ENCODE assay signal across 30 cellular contexts in genomic region chr16:75208242-75208825, GRCh38. TPM values are rescaled to one million over a fixed set of nuclear protein-coding genes. Genes with fewer than 3 reads are reported as not detected.
"Had no signal": no experiment of that assay in that cellular context is flagged by ENCODE, and none has a peak within 500 bp of the region (broad histone marks: within the 10 kb centered on the region; RNA-seq: fewer than 3 reads in every experiment).

No MANE protein-coding gene starts in this region.

- H3K9me3 ChIP-seq: left ventricle myocardium inferior, spleen, testis, vagina had no signal

- H3K4me1 Mint-ChIP-seq: activated CD4-positive, alpha-beta memory T cell treated with anti-CD3 and anti-CD28 coated beads, Interleukin-2, amount 10 ng/mL, durations not matched to agents 7 days and 5 days; activated CD4-positive, alpha-beta T cell treated with anti-CD3 and anti-CD28 coated beads, Interleukin-2, amount 10 ng/mL, durations not matched to agents 24 days and 14 days; activated naive CD8-positive, alpha-beta T cell treated with anti-CD3 and anti-CD28 coated beads, Interleukin-2, amount 50 U/mL, for 24 hours; immature natural killer cell had no signal

- H3K27me3 ChIP-seq: cardiac muscle cell, testis, vagina had no signal

- H3K36me3 ChIP-seq: cardiac muscle cell, left ventricle myocardium inferior, spleen, vagina had no signal

- H3K9me3 Mint-ChIP-seq: activated CD4-positive, alpha-beta memory T cell treated with anti-CD3 and anti-CD28 coated beads, Interleukin-2, amount 10 ng/mL, durations not matched to agents 7 days and 5 days; activated CD4-positive, alpha-beta T cell treated with anti-CD3 and anti-CD28 coated beads, Interleukin-2, amount 10 ng/mL, durations not matched to agents 24 days and 14 days; activated naive CD8-positive, alpha-beta T cell treated with anti-CD3 and anti-CD28 coated beads, Interleukin-2, amount 50 U/mL, for 24 hours; activated T-helper 1 cell treated with anti-CD3 and anti-CD28 coated beads, Interleukin-12 subunit alpha, Interleukin-12 subunit beta, Interleukin-2, Interleukin-4 antibody, amounts not matched to agents 30 ng/mL and 10 ng/mL and 1 ng/mL, durations not matched to agents 14 hours and 24 hours and 36 hours; dendritic cell treated with granulocyte-macrophage colony-stimulating factor and Interleukin-4, amounts not matched to agents 40 ng/mL and 50 ng/mL, for 4 days; immature natural killer cell; nephron; type B pancreatic cell had no signal

- H3K4me3 ChIP-seq: cardiac muscle cell, left ventricle myocardium inferior, spleen, testis, vagina had no signal

- H3K4me1 ChIP-seq: left ventricle myocardium inferior, testis, vagina had no signal

- H3K27ac ChIP-seq: cardiac muscle cell, left ventricle myocardium inferior, spleen, testis, vagina, VCaP had no signal

- ATAC-seq: activated CD4-positive, CD25-positive, alpha-beta regulatory T cell treated with anti-CD3 and anti-CD28 coated beads, Interleukin-2, amount 50 U/mL, for 24 hours; activated naive CD8-positive, alpha-beta T cell treated with anti-CD3 and anti-CD28 coated beads, Interleukin-2, amount 50 U/mL, for 24 hours had no signal

- H3K4me3 Mint-ChIP-seq: activated CD4-positive, alpha-beta memory T cell treated with anti-CD3 and anti-CD28 coated beads, Interleukin-2, amount 10 ng/mL, durations not matched to agents 7 days and 5 days; activated CD4-positive, alpha-beta T cell treated with anti-CD3 and anti-CD28 coated beads, Interleukin-2, amount 10 ng/mL, durations not matched to agents 24 days and 14 days; activated naive CD8-positive, alpha-beta T cell treated with anti-CD3 and anti-CD28 coated beads, Interleukin-2, amount 50 U/mL, for 24 hours; activated T-helper 1 cell treated with anti-CD3 and anti-CD28 coated beads, Interleukin-12 subunit alpha, Interleukin-12 subunit beta, Interleukin-2, Interleukin-4 antibody, amounts not matched to agents 30 ng/mL and 10 ng/mL and 1 ng/mL, durations not matched to agents 14 hours and 24 hours and 36 hours; dendritic cell treated with granulocyte-macrophage colony-stimulating factor and Interleukin-4, amounts not matched to agents 40 ng/mL and 50 ng/mL, for 4 days; immature natural killer cell; nephron; type B pancreatic cell had no signal

- DNase-seq: activated CD4-positive, alpha-beta memory T cell treated with anti-CD3 and anti-CD28 coated beads, Interleukin-2, amount 10 ng/mL, durations not matched to agents 7 days and 5 days; activated CD4-positive, alpha-beta T cell treated with anti-CD3 and anti-CD28 coated beads, Interleukin-2, amount 10 ng/mL, durations not matched to agents 24 days and 14 days; activated gamma-delta T cell; activated naive CD4-positive, alpha-beta T cell treated with anti-CD3 and anti-CD28 coated beads, Interleukin-2, amount 50 U/mL, for 16 hours; activated naive CD8-positive, alpha-beta T cell treated with anti-CD3 and anti-CD28 coated beads, Interleukin-2, amount 50 U/mL, for 24 hours; effector CD4-positive, alpha-beta T cell; erythroblast; foreskin fibroblast; immature natural killer cell; kidney glomerular epithelial cell; left ventricle myocardium inferior; mammary epithelial cell; midbrain; occipital lobe; spleen; stimulated activated CD4-positive, alpha-beta T cell treated with anti-CD3 and anti-CD28 coated beads, Interleukin-4, amount 100 ng/mL, for 1 hour; stimulated activated naive CD4-positive, alpha-beta T cell; testis had no signal

- H3K27me3 Mint-ChIP-seq: activated CD4-positive, alpha-beta memory T cell treated with anti-CD3 and anti-CD28 coated beads, Interleukin-2, amount 10 ng/mL, durations not matched to agents 7 days and 5 days; activated CD4-positive, alpha-beta T cell treated with anti-CD3 and anti-CD28 coated beads, Interleukin-2, amount 10 ng/mL, durations not matched to agents 24 days and 14 days; activated naive CD8-positive, alpha-beta T cell treated with anti-CD3 and anti-CD28 coated beads, Interleukin-2, amount 50 U/mL, for 24 hours; type B pancreatic cell had no signal

- H3K27ac Mint-ChIP-seq: activated CD4-positive, alpha-beta memory T cell treated with anti-CD3 and anti-CD28 coated beads, Interleukin-2, amount 10 ng/mL, durations not matched to agents 7 days and 5 days; activated CD4-positive, alpha-beta T cell treated with anti-CD3 and anti-CD28 coated beads, Interleukin-2, amount 10 ng/mL, durations not matched to agents 24 days and 14 days; activated naive CD8-positive, alpha-beta T cell treated with anti-CD3 and anti-CD28 coated beads, Interleukin-2, amount 50 U/mL, for 24 hours; activated T-helper 1 cell treated with anti-CD3 and anti-CD28 coated beads, Interleukin-12 subunit alpha, Interleukin-12 subunit beta, Interleukin-2, Interleukin-4 antibody, amounts not matched to agents 30 ng/mL and 10 ng/mL and 1 ng/mL, durations not matched to agents 14 hours and 24 hours and 36 hours; dendritic cell treated with granulocyte-macrophage colony-stimulating factor and Interleukin-4, amounts not matched to agents 40 ng/mL and 50 ng/mL, for 4 days; immature natural killer cell; nephron; type B pancreatic cell had no signal

- H3K36me3 Mint-ChIP-seq: immature natural killer cell, type B pancreatic cell had no signal

RNA-seq across cellular contexts. Expression of gene CTRB2, which starts 1.4 kb away (rescaled TPM):
- total RNA-seq: activated CD4-positive, alpha-beta memory T cell treated with anti-CD3 and anti-CD28 coated beads, Interleukin-2, amount 10 ng/mL, durations not matched to agents 7 days and 5 days; activated CD4-positive, alpha-beta T cell treated with anti-CD3 and anti-CD28 coated beads, Interleukin-2, amount 10 ng/mL, durations not matched to agents 24 days and 14 days; activated T-helper 1 cell treated with anti-CD3 and anti-CD28 coated beads, Interleukin-12 subunit alpha, Interleukin-12 subunit beta, Interleukin-2, Interleukin-4 antibody, amounts not matched to agents 30 ng/mL and 10 ng/mL and 1 ng/mL, durations not matched to agents 14 hours and 24 hours and 36 hours; cardiac muscle cell; fibroblast of lung; glomerular endothelial cell; left ventricle myocardium inferior; mammary epithelial cell; occipital lobe; renal cortical epithelial cell; T-helper 2 cell treated with Interferon-gamma antibody and Interleukin-4, amounts not matched to agents 100 ng/mL and 5 ng/mL, for 36 hours; vagina had no signal
- polyA plus RNA-seq: fibroblast of lung, immature natural killer cell, mammary epithelial cell had no signal

RNA-seq across cellular contexts. Expression of gene CTRB1, which starts 10.5 kb away (rescaled TPM):
- total RNA-seq: activated CD4-positive, alpha-beta memory T cell treated with anti-CD3 and anti-CD28 coated beads, Interleukin-2, amount 10 ng/mL, durations not matched to agents 7 days and 5 days; activated CD4-positive, alpha-beta T cell treated with anti-CD3 and anti-CD28 coated beads, Interleukin-2, amount 10 ng/mL, durations not matched to agents 24 days and 14 days; activated T-helper 1 cell treated with anti-CD3 and anti-CD28 coated beads, Interleukin-12 subunit alpha, Interleukin-12 subunit beta, Interleukin-2, Interleukin-4 antibody, amounts not matched to agents 30 ng/mL and 10 ng/mL and 1 ng/mL, durations not matched to agents 14 hours and 24 hours and 36 hours; cardiac muscle cell; fibroblast of lung; glomerular endothelial cell; left ventricle myocardium inferior; mammary epithelial cell; occipital lobe; renal cortical epithelial cell; T-helper 2 cell treated with Interferon-gamma antibody and Interleukin-4, amounts not matched to agents 100 ng/mL and 5 ng/mL, for 36 hours; vagina had no signal
- polyA plus RNA-seq: fibroblast of lung, immature natural killer cell, mammary epithelial cell had no signal

RNA-seq across cellular contexts. Expression of gene BCAR1, which starts 43.1 kb away (rescaled TPM):
- total RNA-seq: activated CD4-positive, alpha-beta memory T cell treated with anti-CD3 and anti-CD28 coated beads, Interleukin-2, amount 10 ng/mL, durations not matched to agents 7 days and 5 days; T-helper 2 cell treated with Interferon-gamma antibody and Interleukin-4, amounts not matched to agents 100 ng/mL and 5 ng/mL, for 36 hours had no signal
- polyA plus RNA-seq: immature natural killer cell had no signal
